In genomic region chr13:34161829-34162544, GRCh38 we compare ENCODE assay signal across 8 cellular contexts.
DNase-seq lines count a peak whose midpoint lies in the region; ATAC-seq and TF ChIP-seq lines count a peak whose summit lies in the region.

No MANE protein-coding gene starts in this region.

- H3K4me3 Mint-ChIP-seq in activated CD8-positive, alpha-beta T cell treated with anti-CD3 and anti-CD28 coated beads, Interleukin-2, amount 10 ng/mL, durations not matched to agents 7 days and 5 days: no peak overlapping the region

- peak overlapping the region in 1 of 5 donors; percentile 56 for H3K9ac ChIP-seq in subcutaneous abdominal adipose tissue (ENCODE audit: low read length in 5 of 5)

- CTCF ChIA-PET in HEK293 (lab: Yijun Ruan, JAX): interaction anchor here (0.6 to 1.3 kb wide), 3 partner anchors 15 to 86 kb away, joined by 3 read pairs; no protein-coding TSS in a partner anchor
- CTCF ChIA-PET in activated CD8-positive, alpha-beta T cell treated with anti-CD3 and anti-CD28 coated beads, Interleukin-2, amount 10 ng/mL, durations not matched to agents 7 days and 5 days (lab: Charles Lee): no interaction called here

- H3K27me3 ChIP-seq in subcutaneous abdominal adipose tissue (ENCODE audit: control insufficient read depth in 5 of 5, insufficient read depth in 4 of 5, low read length in 5 of 5): no peaks in the 10 kb centered on the region

- no peaks in the 10 kb centered on the region for H3K36me3 Mint-ChIP-seq in activated CD8-positive, alpha-beta T cell treated with anti-CD3 and anti-CD28 coated beads, Interleukin-2, amount 10 ng/mL, durations not matched to agents 7 days and 5 days (ENCODE audit: low read depth)

- H3K4me3 ChIP-seq in HEK293 (ENCODE audit: low read depth, low read length) (no peak overlapping the region), subcutaneous abdominal adipose tissue (ENCODE audit: low read depth in 1 of 5, low read length in 5 of 5) (peak overlapping the region; percentile 5 to 55 (median 35))

- H3K27me3 Mint-ChIP-seq in activated CD8-positive, alpha-beta T cell treated with anti-CD3 and anti-CD28 coated beads, Interleukin-2, amount 10 ng/mL, durations not matched to agents 7 days and 5 days (ENCODE audit: low read depth): peaks cover 7% of the 10 kb centered on the region

- H3K9me3 ChIP-seq in HEK293 (ENCODE audit: control insufficient read depth, insufficient read depth, low read depth, low read length): no peaks in the 10 kb centered on the region
- H3K9me3 ChIP-seq in subcutaneous abdominal adipose tissue (ENCODE audit: control insufficient read depth in 5 of 5, low read length in 5 of 5): no peaks in the 10 kb centered on the region

- H3K9me3 Mint-ChIP-seq in activated CD8-positive, alpha-beta T cell treated with anti-CD3 and anti-CD28 coated beads, Interleukin-2, amount 10 ng/mL, durations not matched to agents 7 days and 5 days (ENCODE audit: insufficient read depth): no peaks in the 10 kb centered on the region

- ATAC-seq in left ventricle myocardium superior (peak; percentile 76), GM18498 (IDR thresholded peaks at IDR 0.05; ENCODE audit: unreplicated experiment) (no peak)
- no peak for ATAC-seq in activated CD8-positive, alpha-beta T cell treated with anti-CD3 and anti-CD28 coated beads, Interleukin-2, amount 10 ng/mL, durations not matched to agents 7 days and 5 days

- H3K36me3 ChIP-seq in HEK293 (ENCODE audit: control insufficient read depth in 2 of 2, insufficient read depth in 1 of 2, low read length in 2 of 2) (no peaks in the 10 kb centered on the region), subcutaneous abdominal adipose tissue (ENCODE audit: control insufficient read depth in 5 of 5, insufficient read depth in 5 of 5, low read length in 5 of 5) (no peaks in the 10 kb centered on the region)

- POLR2A ChIA-PET in HEK293 (lab: Yijun Ruan, JAX): no interaction called here
- POLR2A ChIA-PET in activated CD8-positive, alpha-beta T cell treated with anti-CD3 and anti-CD28 coated beads, Interleukin-2, amount 10 ng/mL, durations not matched to agents 7 days and 5 days (lab: Charles Lee): no interaction called here

- H3K4me1 ChIP-seq in HEK293 (ENCODE audit: control insufficient read depth, insufficient read depth, low read length) (peaks cover 4% of the 10 kb centered on the region; the same call in 1 of the 2 replicates), subcutaneous abdominal adipose tissue (ENCODE audit: control insufficient read depth in 5 of 5, insufficient read depth in 5 of 5, low read length in 5 of 5) (peaks cover 3 to 23% (median 15%) of the 10 kb centered on the region in 5 donors)

- H3K4me1 Mint-ChIP-seq in activated CD8-positive, alpha-beta T cell treated with anti-CD3 and anti-CD28 coated beads, Interleukin-2, amount 10 ng/mL, durations not matched to agents 7 days and 5 days (ENCODE audit: low read depth): peaks cover 5% of the 10 kb centered on the region

- intact Hi-C loops in left ventricle myocardium superior (cut with micrococcal nuclease): no loop called here

- DNase-seq in left ventricle myocardium superior (no peak), NOMO-1 (lab: John Stamatoyannopoulos, UW; ENCODE audit: unreplicated experiment in 2 of 2) (no peak)
- DNase-seq in activated CD8-positive, alpha-beta T cell treated with anti-CD3 and anti-CD28 coated beads, Interleukin-2, amount 10 ng/mL, durations not matched to agents 7 days and 5 days: no peak
- DNase-seq in activated naive CD4-positive, alpha-beta T cell treated with Interleukin-2 at 50 U/mL for 16 hours: no peak

- TF ChIP-seq CTCF in HEK293 (tag by site-specific recombination; IDR thresholded peaks at IDR 0.05): no peak
- no peak for TF ChIP-seq CTCF in VCaP (conservative IDR thresholded peaks at IDR 0.05)

- H3K27ac Mint-ChIP-seq in activated CD8-positive, alpha-beta T cell treated with anti-CD3 and anti-CD28 coated beads, Interleukin-2, amount 10 ng/mL, durations not matched to agents 7 days and 5 days: no peak overlapping the region

- H3K27ac ChIP-seq in HEK293 (ENCODE audit: extremely low read depth, low read depth, low read length) (peak overlapping the region; percentile 39; the same call in 1 of the 2 replicates), VCaP (peak overlapping the region; percentile 41; the same call in 1 of the 2 replicates), subcutaneous abdominal adipose tissue (ENCODE audit: low read depth, low read length) (peak overlapping the region; percentile 42)

TF ChIP-seq in HEK293, 187 proteins besides CTCF, POLR2A, EP300 and RAD21:
- TF ChIP-seq ZFP69B (tag by site-specific recombination; IDR thresholded peaks at IDR 0.05) (no peak), ZNF140 (tag by site-specific recombination; IDR thresholded peaks at IDR 0.05) (no peak), HOXD13 (CRISPR knock-in tag; IDR thresholded peaks at IDR 0.05; ENCODE audit: borderline replicate concordance) (no peak), ZNF658 (tag by site-specific recombination; IDR thresholded peaks at IDR 0.05) (no peak), ZNF211 (tag by site-specific recombination; IDR thresholded peaks at IDR 0.05; ENCODE audit: low read depth) (no peak), ZNF610 (tag by site-specific recombination; IDR thresholded peaks at IDR 0.05; ENCODE audit: borderline replicate concordance) (no peak), GLIS2 (tag by site-specific recombination; IDR thresholded peaks at IDR 0.05) (no peak), ZNF175 (tag by site-specific recombination; IDR thresholded peaks at IDR 0.05) (no peak), ZNF26 (tag by site-specific recombination; IDR thresholded peaks at IDR 0.05) (no peak), SETDB1 (IDR thresholded peaks at IDR 0.05; ENCODE audit: insufficient read length, low read length) (no peak), ZNF341 (tag by site-specific recombination; IDR thresholded peaks at IDR 0.05; ENCODE audit: low read depth) (no peak), SP2 (tag by site-specific recombination; IDR thresholded peaks at IDR 0.05) (no peak), ZBTB21 (tag by site-specific recombination; IDR thresholded peaks at IDR 0.05) (no peak), ZNF548 (tag by site-specific recombination; IDR thresholded peaks at IDR 0.05) (no peak), ZNF776 (tag by site-specific recombination; IDR thresholded peaks at IDR 0.05; ENCODE audit: borderline replicate concordance) (no peak)
- TF ChIP-seq, protein P1, sequence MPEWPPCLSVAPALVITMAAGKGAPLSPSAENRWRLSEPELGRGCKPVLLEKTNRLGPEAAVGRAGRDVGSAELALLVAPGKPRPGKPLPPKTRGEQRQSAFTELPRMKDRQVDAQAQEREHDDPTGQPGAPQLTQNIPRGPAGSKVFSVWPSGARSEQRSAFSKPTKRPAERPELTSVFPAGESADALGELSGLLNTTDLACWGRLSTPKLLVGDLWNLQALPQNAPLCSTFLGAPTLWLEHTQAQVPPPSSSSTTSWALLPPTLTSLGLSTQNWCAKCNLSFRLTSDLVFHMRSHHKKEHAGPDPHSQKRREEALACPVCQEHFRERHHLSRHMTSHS (tag by site-specific recombination; IDR thresholded peaks at IDR 0.05): no peak
